Comparison of ENCODE assay signal across 1 cellular context in genomic region chr13:112885782-112886268, GRCh38.
TF ChIP-seq lines count a peak whose summit lies in the region.

No MANE protein-coding gene starts in this region.

TF ChIP-seq in HepG2, 621 proteins besides CTCF, POLR2A, EP300 and RAD21 (continued from another document and continues in another):
- TF ChIP-seq PAXIP1 (CRISPR knock-in tag; conservative IDR thresholded peaks at IDR 0.05) (no peak), DMTF1 (CRISPR knock-in tag; IDR thresholded peaks at IDR 0.05) (no peak), RARA (CRISPR knock-in tag; IDR thresholded peaks at IDR 0.05) (no peak), SPEN (CRISPR knock-in tag; IDR thresholded peaks at IDR 0.05; ENCODE audit: low read depth) (peak; percentile 74; the same call in 1 of the 2 replicates), AGO2 (optimal IDR thresholded peaks at IDR 0.05; ENCODE audit: low read depth, low read length) (peak; percentile 99), JUND (CRISPR knock-in tag; IDR thresholded peaks at IDR 0.05) (no peak), ZBTB25 (CRISPR knock-in tag; IDR thresholded peaks at IDR 0.05) (peak; percentile 25; the same call in 1 of the 2 replicates), ISX (CRISPR knock-in tag; conservative IDR thresholded peaks at IDR 0.05) (no peak), ZNF329 (CRISPR knock-in tag; IDR thresholded peaks at IDR 0.05; ENCODE audit: low read depth) (no peak), SNAPC2 (CRISPR knock-in tag; IDR thresholded peaks at IDR 0.05) (no peak), ZNF547 (CRISPR knock-in tag; IDR thresholded peaks at IDR 0.05) (peak; percentile 56; the same call in 1 of the 2 replicates), ZFYVE20 (CRISPR knock-in tag; IDR thresholded peaks at IDR 0.05; ENCODE audit: borderline replicate concordance, low read depth) (no peak), TEF (CRISPR knock-in tag; IDR thresholded peaks at IDR 0.05) (no peak), RXRA (CRISPR knock-in tag; IDR thresholded peaks at IDR 0.05) (peak; percentile 37), SALL2 (CRISPR knock-in tag; IDR thresholded peaks at IDR 0.05) (no peak), HCFC1 (IDR thresholded peaks at IDR 0.05; ENCODE audit: low read depth, low read length) (no peak), RBM22 (optimal IDR thresholded peaks at IDR 0.05; ENCODE audit: low read length) (peak; percentile 99), KIAA2018 (CRISPR knock-in tag; IDR thresholded peaks at IDR 0.05; ENCODE audit: borderline replicate concordance) (no peak), ZNF747 (CRISPR knock-in tag; IDR thresholded peaks at IDR 0.05; ENCODE audit: borderline replicate concordance) (no peak), AHDC1 (CRISPR knock-in tag; IDR thresholded peaks at IDR 0.05; ENCODE audit: borderline replicate concordance) (no peak), ZNF282 (IDR thresholded peaks at IDR 0.05; ENCODE audit: partially characterized antibody) (no peak), MIER3 (CRISPR knock-in tag; IDR thresholded peaks at IDR 0.05; ENCODE audit: borderline replicate concordance) (0 out of 2 replicates have a peak, but pooled peaks have one; percentile 32), ISL2 (CRISPR knock-in tag; IDR thresholded peaks at IDR 0.05) (no peak), ZBTB3 (CRISPR knock-in tag; IDR thresholded peaks at IDR 0.05; ENCODE audit: borderline replicate concordance, low read depth) (no peak), ZNF878 (CRISPR knock-in tag; IDR thresholded peaks at IDR 0.05) (no peak), MAZ (IDR thresholded peaks at IDR 0.05; ENCODE audit: borderline replicate concordance, low read depth, low read length) (no peak), MAZ (CRISPR knock-in tag; IDR thresholded peaks at IDR 0.05; ENCODE audit: low read depth) (peak; percentile 49; the same call in 1 of the 2 replicates), ZNF580 (CRISPR knock-in tag; IDR thresholded peaks at IDR 0.05; ENCODE audit: borderline replicate concordance, low read depth) (0 out of 2 replicates have a peak, but pooled peaks have one; percentile 39), HNRNPL (IDR thresholded peaks at IDR 0.05; ENCODE audit: low read depth, low read length) (peak; percentile 73; the same call in 1 of the 2 replicates), REL (CRISPR knock-in tag; conservative IDR thresholded peaks at IDR 0.05) (no peak), ZFP36L2 (CRISPR knock-in tag; IDR thresholded peaks at IDR 0.05) (no peak), ATF7-NPFF (CRISPR knock-in tag; IDR thresholded peaks at IDR 0.05; ENCODE audit: low read depth) (no peak), ZNF17 (CRISPR knock-in tag; IDR thresholded peaks at IDR 0.05) (no peak)
